In genomic region chr11:36746886-36747710, GRCh38 we compare ENCODE assay signal across 8 cellular contexts.
DNase-seq lines count a peak whose midpoint lies in the region; TF ChIP-seq lines count a peak whose summit lies in the region.

No MANE protein-coding gene starts in this region.

- H3K4me3 ChIP-seq in fibroblast of mammary gland (ENCODE audit: control insufficient read depth, low read depth, low read length) (no peak overlapping the region), neural progenitor cell (no peak overlapping the region)

- H3K36me3 Mint-ChIP-seq in neural progenitor cell: no peaks in the 10 kb centered on the region

- H3K27me3 ChIP-seq in neural progenitor cell: no peaks in the 10 kb centered on the region

- H3K9ac ChIP-seq in neural progenitor cell: no peak overlapping the region

- no peak overlapping the region for H3K27ac ChIP-seq in neural progenitor cell
- no peak overlapping the region for H3K27ac ChIP-seq in substantia nigra (ENCODE audit: low read depth, low read length, poor library complexity, severe bottlenecking)

- no peaks in the 10 kb centered on the region for H3K79me2 ChIP-seq in neural progenitor cell (ENCODE audit: low read depth)

- H4K20me1 ChIP-seq in neural progenitor cell (ENCODE audit: low read depth): no peaks in the 10 kb centered on the region

- no peaks in the 10 kb centered on the region for H3K9me3 Mint-ChIP-seq in neural progenitor cell

- peak overlapping the region; percentile 50 for H3K4me2 ChIP-seq in neural progenitor cell

- H3K4me3 Mint-ChIP-seq in neural progenitor cell: no peak overlapping the region

- no peaks in the 10 kb centered on the region for H3K9me3 ChIP-seq in neural progenitor cell (ENCODE audit: low read depth)

- H3K27me3 Mint-ChIP-seq in neural progenitor cell (ENCODE audit: insufficient read depth, low read depth): peaks cover 5% of the 10 kb centered on the region

- no peaks in the 10 kb centered on the region for H3K36me3 ChIP-seq in neural progenitor cell

- H2AFZ ChIP-seq in neural progenitor cell (replicated peaks): no peak overlapping the region

- DNase-seq in ELF-1 (ENCODE audit: low read depth, low spot score) (peak; percentile 92), H4 (ENCODE audit: low spot score) (peak; percentile 94), fibroblast of mammary gland (ENCODE audit: low read depth) (peak; percentile 92), neural progenitor cell (ENCODE audit: low spot score) (peak; percentile 93), substantia nigra (lab: John Stamatoyannopoulos, UW) (peak in 47 of 49 donors; percentile 9 to 85 (median 68))
- DNase-seq in activated T-cell treated with anti-CD3 and anti-CD28 coated beads, Interleukin-2, amount 50 U/mL, for 1 hour: peak; percentile 75

- peaks cover 5% of the 10 kb centered on the region for H3F3A ChIP-seq in neural progenitor cell (ENCODE audit: low read depth)

- no peaks in the 10 kb centered on the region for H3K4me1 ChIP-seq in neural progenitor cell

- no peak overlapping the region for H3K27ac Mint-ChIP-seq in neural progenitor cell

- TF ChIP-seq CTCF in LNCAP (IDR thresholded peaks at IDR 0.05) (peak; percentile 99), fibroblast of mammary gland (conservative IDR thresholded peaks at IDR 0.05; ENCODE audit: control insufficient read depth, insufficient read depth, low read depth, low read length) (peak; percentile 100), neural progenitor cell (IDR thresholded peaks at IDR 0.05) (peak; percentile 100)

- H3K4me1 Mint-ChIP-seq in neural progenitor cell: no peaks in the 10 kb centered on the region

TF ChIP-seq in PFSK-1, 5 proteins besides CTCF, POLR2A, EP300 and RAD21:
- TF ChIP-seq TAF1 (IDR thresholded peaks at IDR 0.05; ENCODE audit: borderline replicate concordance, insufficient read depth, low read length) (no peak), SIN3A (IDR thresholded peaks at IDR 0.05; ENCODE audit: borderline replicate concordance, insufficient read depth, low read length) (0 out of 2 replicates have a peak, but pooled peaks have one; percentile 5)
